In the genomic region with DNA sequence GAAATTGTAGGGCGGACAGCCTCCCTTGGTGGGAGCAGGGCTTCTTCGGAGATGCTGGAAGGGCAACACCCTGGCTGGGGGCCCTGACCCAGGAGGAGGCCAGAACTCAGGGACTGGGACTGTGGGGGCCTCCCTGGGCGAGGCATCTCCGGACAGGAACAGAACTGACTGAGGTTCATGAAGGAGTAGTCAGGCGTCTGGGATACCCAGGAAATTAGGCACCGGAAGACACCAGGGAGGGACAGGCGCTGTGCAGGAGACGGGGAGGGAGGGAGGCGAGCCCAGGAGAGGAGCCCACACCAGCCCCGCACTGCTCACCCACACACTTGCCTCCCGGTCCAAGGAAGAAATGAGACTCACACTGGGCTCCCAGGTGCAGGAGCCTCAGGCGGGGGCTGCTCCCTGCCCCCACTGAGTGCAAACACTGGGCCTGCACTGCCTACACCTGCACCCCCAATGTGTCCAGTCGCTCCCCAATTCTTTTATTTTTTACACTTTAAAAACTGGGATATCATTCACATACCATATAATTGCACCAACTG, we compare ENCODE assay signal across 14 cellular contexts.
"Had no signal": no experiment of that assay in that cellular context is flagged by ENCODE, and none has a peak within 500 bp of the region (broad histone marks: within the 10 kb centered on the region; RNA-seq: fewer than 3 reads in every experiment).

No MANE protein-coding gene starts in this region.

- H3K9me3 ChIP-seq: mucosa of descending colon had no signal

- H3K4me3 ChIP-seq: mucosa of descending colon, sigmoid colon, skin epidermis, suprapubic skin, tibial artery, upper lobe of left lung, uterus had no signal

- H3K27ac ChIP-seq: foreskin keratinocyte, sigmoid colon, skin epidermis, suprapubic skin, tibial artery, upper lobe of left lung, uterus had no signal

- H3K36me3 ChIP-seq: sigmoid colon, suprapubic skin, tibial artery, upper lobe of left lung, uterus had no signal

- DNase-seq: erythroblast; foreskin keratinocyte; immature natural killer cell; left colon; mammary epithelial cell; mucosa of descending colon; sigmoid colon; stimulated activated CD4-positive, alpha-beta T cell treated with anti-CD3 and anti-CD28 coated beads, Interleukin-12 subunit alpha, Interleukin-12 subunit beta, amount 100 ng/mL, for 4 hours; stimulated activated naive CD4-positive, alpha-beta T cell treated with Interleukin-2 at 50 U/mL for 16 hours; tibial artery; uterus had no signal

- H3K27me3 ChIP-seq: foreskin keratinocyte, upper lobe of left lung, uterus had no signal

- ATAC-seq: foreskin keratinocyte, left colon, mucosa of descending colon had no signal

- H3K4me1 ChIP-seq: foreskin keratinocyte, sigmoid colon, suprapubic skin, tibial artery, upper lobe of left lung, uterus had no signal
